In genomic region chr6:1930356-1930755, GRCh38 we compare ENCODE assay signal across 18 cellular contexts.
"Had no signal": no experiment of that assay in that cellular context is flagged by ENCODE, and none has a peak within 500 bp of the region (broad histone marks: within the 10 kb centered on the region; RNA-seq: fewer than 3 reads in every experiment).

No MANE protein-coding gene starts in this region.

- H3K27ac ChIP-seq: right atrium auricular region, skin epidermis had no signal

- H3K27me3 ChIP-seq: right atrium auricular region had no signal

- H3K4me3 Mint-ChIP-seq: activated CD4-positive, alpha-beta T cell treated with anti-CD3 and anti-CD28 coated beads, Interleukin-2, amount 10 ng/mL, durations not matched to agents 7 days and 5 days; activated T-helper 17 cell treated with anti-CD3 and anti-CD28 coated beads, Interleukin-2, amount 50 U/mL, for 72 hours; dendritic cell treated with granulocyte-macrophage colony-stimulating factor and Interleukin-4, amounts not matched to agents 40 ng/mL and 50 ng/mL, for 4 days; natural killer cell; stimulated activated naive B cell treated with anti-CD40 and anti-IgM and Interleukin-4, amounts not matched to agents 10 μg/mL and 1 μg/mL and 100 μg/mL, for 72 hours; type B pancreatic cell had no signal

- H3K4me1 Mint-ChIP-seq: activated CD4-positive, alpha-beta T cell treated with anti-CD3 and anti-CD28 coated beads, Interleukin-2, amount 10 ng/mL, durations not matched to agents 7 days and 5 days; activated T-helper 17 cell treated with anti-CD3 and anti-CD28 coated beads, Interleukin-2, amount 50 U/mL, for 72 hours; stimulated activated naive B cell treated with anti-CD40 and anti-IgM and Interleukin-4, amounts not matched to agents 10 μg/mL and 1 μg/mL and 100 μg/mL, for 72 hours had no signal

- ATAC-seq: activated T-helper 17 cell treated with anti-CD3 and anti-CD28 coated beads, Interleukin-2, amount 50 U/mL, for 72 hours; natural killer cell; stimulated activated naive B cell treated with anti-CD40 and anti-IgM and Interleukin-4, amounts not matched to agents 10 μg/mL and 1 μg/mL and 100 μg/mL, for 72 hours had no signal

- H3K27me3 Mint-ChIP-seq: activated CD4-positive, alpha-beta T cell treated with anti-CD3 and anti-CD28 coated beads, Interleukin-2, amount 10 ng/mL, durations not matched to agents 7 days and 5 days; activated T-helper 17 cell treated with anti-CD3 and anti-CD28 coated beads, Interleukin-2, amount 50 U/mL, for 72 hours; dendritic cell treated with granulocyte-macrophage colony-stimulating factor and Interleukin-4, amounts not matched to agents 40 ng/mL and 50 ng/mL, for 4 days; progenitor cell of endocrine pancreas; stimulated activated naive B cell treated with anti-CD40 and anti-IgM and Interleukin-4, amounts not matched to agents 10 μg/mL and 1 μg/mL and 100 μg/mL, for 72 hours; type B pancreatic cell had no signal

- DNase-seq: activated CD4-positive, alpha-beta T cell treated with anti-CD3 and anti-CD28 coated beads, Interleukin-2, amount 10 ng/mL, durations not matched to agents 7 days and 5 days; activated naive CD4-positive, alpha-beta T cell treated with Interleukin-2 at 50 U/mL for 16 hours; activated T-cell treated with anti-CD3 and anti-CD28 coated beads for 4 hours; aorta; caudate nucleus; erythroblast; kidney glomerular epithelial cell; mesenchymal stem cell; natural killer cell; stimulated activated CD4-positive, alpha-beta T cell treated with anti-CD3 and anti-CD28 coated beads, Interleukin-15, amount 100 ng/mL, for 24 hours; stimulated activated CD4-positive, alpha-beta T cell treated with anti-CD3 and anti-CD28 coated beads, Interleukin-4, amount 100 ng/mL, for 1 hour; stimulated activated naive B cell treated with anti-CD40 and anti-IgM and Interleukin-4, amounts not matched to agents 10 μg/mL and 1 μg/mL and 100 μg/mL, for 72 hours had no signal

- H3K4me1 ChIP-seq: right atrium auricular region had no signal

- H3K4me3 ChIP-seq: right atrium auricular region, skin epidermis had no signal

- H3K36me3 ChIP-seq: right atrium auricular region had no signal

- H3K27ac Mint-ChIP-seq: activated CD4-positive, alpha-beta T cell treated with anti-CD3 and anti-CD28 coated beads, Interleukin-2, amount 10 ng/mL, durations not matched to agents 7 days and 5 days; activated T-helper 17 cell treated with anti-CD3 and anti-CD28 coated beads, Interleukin-2, amount 50 U/mL, for 72 hours; dendritic cell treated with granulocyte-macrophage colony-stimulating factor and Interleukin-4, amounts not matched to agents 40 ng/mL and 50 ng/mL, for 4 days; natural killer cell; progenitor cell of endocrine pancreas; stimulated activated naive B cell treated with anti-CD40 and anti-IgM and Interleukin-4, amounts not matched to agents 10 μg/mL and 1 μg/mL and 100 μg/mL, for 72 hours; type B pancreatic cell had no signal

- H3K36me3 Mint-ChIP-seq: natural killer cell had no signal
